ENCODE assay signal across 20 cellular contexts in genomic region chr4:90840828-90841227, GRCh38.
"Had no signal": no experiment of that assay in that cellular context is flagged by ENCODE, and none has a peak within 500 bp of the region (broad histone marks: within the 10 kb centered on the region; RNA-seq: fewer than 3 reads in every experiment).

No MANE protein-coding gene starts in this region.

- H3K79me2 ChIP-seq: parathyroid adenoma had no signal

- H3K9me3 Mint-ChIP-seq: activated B cell treated with CpG ODN at 0.5 μM for 24 hours; activated CD4-positive, alpha-beta memory T cell treated with anti-CD3 and anti-CD28 coated beads for 36 hours; activated T-helper 1 cell treated with anti-CD3 and anti-CD28 coated beads, Interleukin-12 subunit alpha, Interleukin-12 subunit beta, Interleukin-2, Interleukin-4 antibody, amounts not matched to agents 30 ng/mL and 10 ng/mL and 1 ng/mL, durations not matched to agents 14 hours and 24 hours and 36 hours; brain; endodermal cell; stimulated activated naive B cell treated with anti-CD40 and anti-IgM and Interleukin-4, amounts not matched to agents 10 μg/mL and 1 μg/mL and 100 μg/mL, for 72 hours had no signal

- H3K9ac ChIP-seq: parathyroid adenoma had no signal

- H3K4me1 ChIP-seq: colonic mucosa, gastroesophageal sphincter, parathyroid adenoma had no signal

- H3K27me3 ChIP-seq: colonic mucosa, gastroesophageal sphincter, heart left ventricle, neutrophil had no signal

- H2AFZ ChIP-seq: parathyroid adenoma had no signal

- H3K4me1 Mint-ChIP-seq: activated B cell treated with CpG ODN at 0.5 μM for 24 hours; activated naive CD8-positive, alpha-beta T cell treated with anti-CD3 and anti-CD28 coated beads for 36 hours; brain; central memory CD8-positive, alpha-beta T cell; endodermal cell; natural killer cell; stimulated activated naive B cell treated with anti-CD40 and anti-IgM and Interleukin-4, amounts not matched to agents 10 μg/mL and 1 μg/mL and 100 μg/mL, for 72 hours had no signal

- H3K36me3 ChIP-seq: colonic mucosa, gastroesophageal sphincter, heart left ventricle, neutrophil had no signal

- H3K27ac ChIP-seq: colonic mucosa, gastroesophageal sphincter, heart left ventricle, neutrophil, parathyroid adenoma had no signal

- H3K27ac Mint-ChIP-seq: activated B cell treated with CpG ODN at 0.5 μM for 24 hours; activated CD4-positive, alpha-beta memory T cell treated with anti-CD3 and anti-CD28 coated beads for 36 hours; activated naive CD8-positive, alpha-beta T cell treated with anti-CD3 and anti-CD28 coated beads for 36 hours; activated T-helper 1 cell treated with anti-CD3 and anti-CD28 coated beads, Interleukin-12 subunit alpha, Interleukin-12 subunit beta, Interleukin-2, Interleukin-4 antibody, amounts not matched to agents 30 ng/mL and 10 ng/mL and 1 ng/mL, durations not matched to agents 14 hours and 24 hours and 36 hours; endodermal cell; natural killer cell; stimulated activated naive B cell treated with anti-CD40 and anti-IgM and Interleukin-4, amounts not matched to agents 10 μg/mL and 1 μg/mL and 100 μg/mL, for 72 hours had no signal

- ATAC-seq: gastroesophageal sphincter; heart left ventricle; left ventricle myocardium superior; natural killer cell; stimulated activated naive B cell treated with anti-CD40 and anti-IgM and Interleukin-4, amounts not matched to agents 10 μg/mL and 1 μg/mL and 100 μg/mL, for 72 hours had no signal

- H3K4me3 ChIP-seq: colonic mucosa, gastroesophageal sphincter, heart left ventricle had no signal

- DNase-seq: activated B cell treated with CpG ODN at 0.5 μM for 24 hours; activated CD4-positive, alpha-beta memory T cell treated with anti-CD3 and anti-CD28 coated beads for 36 hours; activated CD4-positive, alpha-beta T cell treated with anti-CD3 and anti-CD28 coated beads for 4 hours; activated naive CD8-positive, alpha-beta T cell treated with anti-CD3 and anti-CD28 coated beads for 36 hours; activated T-cell treated with anti-CD3 and anti-CD28 coated beads for 4 hours; anterior cingulate cortex; colonic mucosa; endodermal cell; heart left ventricle; left ventricle myocardium superior; mesenchymal stem cell; natural killer cell; stimulated activated naive B cell treated with anti-CD40 and anti-IgM and Interleukin-4, amounts not matched to agents 10 μg/mL and 1 μg/mL and 100 μg/mL, for 72 hours had no signal

- H3K9me3 ChIP-seq: colonic mucosa, gastroesophageal sphincter, heart left ventricle, neutrophil had no signal

- H3K27me3 Mint-ChIP-seq: activated B cell treated with CpG ODN at 0.5 μM for 24 hours; activated CD4-positive, alpha-beta memory T cell treated with anti-CD3 and anti-CD28 coated beads for 36 hours; activated naive CD8-positive, alpha-beta T cell treated with anti-CD3 and anti-CD28 coated beads for 36 hours; brain; central memory CD8-positive, alpha-beta T cell; stimulated activated naive B cell treated with anti-CD40 and anti-IgM and Interleukin-4, amounts not matched to agents 10 μg/mL and 1 μg/mL and 100 μg/mL, for 72 hours had no signal

- H3K36me3 Mint-ChIP-seq: activated CD4-positive, alpha-beta memory T cell treated with anti-CD3 and anti-CD28 coated beads for 36 hours; activated naive CD8-positive, alpha-beta T cell treated with anti-CD3 and anti-CD28 coated beads for 36 hours; brain; natural killer cell; stimulated activated naive B cell treated with anti-CD40 and anti-IgM and Interleukin-4, amounts not matched to agents 10 μg/mL and 1 μg/mL and 100 μg/mL, for 72 hours had no signal

- FAIRE-seq: urothelium cell line had no signal

- H3K4me3 Mint-ChIP-seq: activated B cell treated with CpG ODN at 0.5 μM for 24 hours; activated CD4-positive, alpha-beta memory T cell treated with anti-CD3 and anti-CD28 coated beads for 36 hours; activated naive CD8-positive, alpha-beta T cell treated with anti-CD3 and anti-CD28 coated beads for 36 hours; activated T-helper 1 cell treated with anti-CD3 and anti-CD28 coated beads, Interleukin-12 subunit alpha, Interleukin-12 subunit beta, Interleukin-2, Interleukin-4 antibody, amounts not matched to agents 30 ng/mL and 10 ng/mL and 1 ng/mL, durations not matched to agents 14 hours and 24 hours and 36 hours; brain; central memory CD8-positive, alpha-beta T cell; endodermal cell; natural killer cell; stimulated activated naive B cell treated with anti-CD40 and anti-IgM and Interleukin-4, amounts not matched to agents 10 μg/mL and 1 μg/mL and 100 μg/mL, for 72 hours had no signal
